ENCODE assay signal across 20 cellular contexts in the genomic region with DNA sequence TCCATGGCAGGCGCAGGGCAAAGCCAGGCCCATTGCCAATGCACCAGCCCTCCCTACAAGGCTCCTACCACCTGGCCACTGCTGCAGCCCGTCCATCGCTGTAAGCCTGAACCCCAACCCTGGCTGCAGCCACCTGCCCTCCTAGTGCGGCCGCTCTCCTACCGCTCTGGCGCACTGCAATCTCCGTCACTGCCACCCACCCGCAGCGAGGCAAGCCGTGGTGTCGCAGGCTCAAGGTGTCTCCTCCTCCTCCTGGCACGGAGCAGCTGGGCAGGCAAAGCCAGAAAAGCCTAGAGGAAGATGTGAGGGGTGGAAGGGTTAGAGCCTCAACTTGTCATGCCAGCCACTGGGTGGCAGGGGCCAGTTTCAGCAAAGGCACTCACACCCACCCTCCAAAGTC. TPM values are rescaled to one million over a fixed set of nuclear protein-coding genes. Genes with fewer than 3 reads are reported as not detected.
DNase-seq lines count a peak whose midpoint lies in the region; ATAC-seq, FAIRE-seq and TF ChIP-seq lines count a peak whose summit lies in the region.
"Not testable (repeated sequence)": the region's sequence is repeated elsewhere in the genome, so short reads cannot be mapped to it uniquely, and the experiment has no call there.
"Had no signal": no experiment of that assay in that cellular context is flagged by ENCODE, and none has a peak within 500 bp of the region (broad histone marks: within the 10 kb centered on the region; RNA-seq: fewer than 3 reads in every experiment).

No MANE protein-coding gene starts in this region.

- not testable (repeated sequence) for TF ChIP-seq POLR2A in K562 (conservative IDR thresholded peaks at IDR 0.05)

- H3K4me2 ChIP-seq in Loucy (ENCODE audit: low read depth, low read length, poor library complexity, severe bottlenecking), result peak overlapping the region; percentile 24
- H3K4me2 ChIP-seq in K562 (ENCODE audit: insufficient read depth, low read length), result not testable (repeated sequence)

- H3K36me3 Mint-ChIP-seq in activated naive CD4-positive, alpha-beta T cell treated with anti-CD3 and anti-CD28 coated beads for 36 hours (ENCODE audit: low read depth), result not testable (repeated sequence)

- H3K27ac Mint-ChIP-seq in activated naive CD4-positive, alpha-beta T cell treated with anti-CD3 and anti-CD28 coated beads for 36 hours, result peak overlapping the region; percentile 65

- not testable (repeated sequence) for H3K27me3 ChIP-seq in Loucy (ENCODE audit: insufficient read depth, low read length, poor library complexity, severe bottlenecking); K562 (ENCODE audit: control insufficient read depth in 2 of 2, insufficient read depth in 2 of 2, low read length in 2 of 2); upper lobe of right lung

- H3F3A ChIP-seq in Loucy (ENCODE audit: low read depth), result not testable (repeated sequence)

- not testable (repeated sequence) for H3K36me3 ChIP-seq in Loucy (ENCODE audit: insufficient read depth, low read length); K562 (ENCODE audit: control insufficient read depth, insufficient read depth, low read length); upper lobe of right lung

- peaks cover 49% of the 10 kb centered on the region for H3K79me2 ChIP-seq in Loucy (ENCODE audit: insufficient read depth, low read length)
- H3K79me2 ChIP-seq in K562 (ENCODE audit: control insufficient read depth, insufficient read depth, low read length), result peaks cover 19% of the 10 kb centered on the region

- in situ Hi-C loops in K562 (cut with MboI), result not testable (repeated sequence)

- WGBS in K562 (ENCODE audit: insufficient coverage, low coverage, missing lambda C conversion rate), result 92% methylated on average over 12 of the region's 13 CpGs

- H2AFZ ChIP-seq in Loucy (ENCODE audit: low read length); K562 (ENCODE audit: low read depth, low read length): not testable (repeated sequence)

- H3K27me3 Mint-ChIP-seq in activated naive CD4-positive, alpha-beta T cell treated with anti-CD3 and anti-CD28 coated beads for 36 hours (ENCODE audit: low read depth), result not testable (repeated sequence)

- H3K9me1 ChIP-seq in K562 (ENCODE audit: control insufficient read depth, insufficient read depth, low read length), result not testable (repeated sequence)

- not testable (repeated sequence) for FAIRE-seq in K562 (lab: Jason Lieb, UNC)

- BruUV-seq in K562 (replicated peaks; lab: Mats Ljungman, UMichigan), result not testable (repeated sequence)

- H3K4me3 ChIP-seq in Loucy (ENCODE audit: low read length, poor library complexity, severe bottlenecking); K562; upper lobe of right lung: not testable (repeated sequence)

- DNase-seq in GM10248 (ENCODE audit: extremely low spot score) (peak; percentile 0), K562 (ENCODE audit: extremely low read depth in 1 of 4, low spot score in 3 of 4) (peak in 1 of 4 experiments; percentile 0), upper lobe of right lung (peak; percentile 54)
- not testable (repeated sequence) for DNase-seq in activated naive CD4-positive, alpha-beta T cell treated with anti-CD3 and anti-CD28 coated beads for 36 hours

- not testable (repeated sequence) for H3K9me3 ChIP-seq in Loucy (ENCODE audit: insufficient read depth, low read depth, low read length); K562 (replicated peaks; ENCODE audit: control insufficient read depth, insufficient read depth, low read depth, low read length); upper lobe of right lung

- peaks cover 10% of the 10 kb centered on the region for H3K4me1 Mint-ChIP-seq in activated naive CD4-positive, alpha-beta T cell treated with anti-CD3 and anti-CD28 coated beads for 36 hours (ENCODE audit: low read depth)

- POLR2A ChIA-PET in GM10248 (lab: Yijun Ruan, JAX); K562 (lab: Yijun Ruan, JAX): not testable (repeated sequence)

- not testable (repeated sequence) for H3K9ac ChIP-seq in Loucy (ENCODE audit: low read depth, low read length, poor library complexity, severe bottlenecking); K562 (ENCODE audit: insufficient read depth in 1 of 2, low read depth in 2 of 2, low read length in 2 of 2)

- CTCF ChIA-PET in GM10248 (lab: Yijun Ruan, JAX); activated naive CD4-positive, alpha-beta T cell treated with anti-CD3 and anti-CD28 coated beads for 36 hours (lab: Charles Lee); K562 (lab: Yijun Ruan, JAX; ENCODE audit: low intra/inter-chr PET ratio): not testable (repeated sequence)

- not testable (repeated sequence) for H3K4me1 ChIP-seq in Loucy (ENCODE audit: insufficient read depth, low read length, poor library complexity, severe bottlenecking); upper lobe of right lung
- peaks cover 0 to 25% of the 10 kb centered on the region in 2 experiments; a peak in 4 of 5 replicates for H3K4me1 ChIP-seq in K562 (replicated peaks in 1 of 2; ENCODE audit: control insufficient read depth in 2 of 2, insufficient read depth in 2 of 2, low read length in 2 of 2)

- not testable (repeated sequence) for TF ChIP-seq CTCF in GM10248 (IDR thresholded peaks at IDR 0.05; ENCODE audit: control extremely low read depth, extremely low read depth, low read depth, missing control alignments); Loucy (conservative IDR thresholded peaks at IDR 0.05; ENCODE audit: low read length); K562 (IDR thresholded peaks at IDR 0.05 in 2 of 3, conservative IDR thresholded peaks at IDR 0.05 in 1 of 3; ENCODE audit: insufficient read depth in 2 of 3, low read depth in 1 of 3, low read length in 3 of 3); upper lobe of right lung (IDR thresholded peaks at IDR 0.05)

- not testable (repeated sequence) for H3K27ac ChIP-seq in K562 (ENCODE audit: extremely low read depth, low read depth, low read length); upper lobe of right lung

- ATAC-seq in K562, upper lobe of right lung: not testable (repeated sequence)

- H3K9me3 Mint-ChIP-seq in activated naive CD4-positive, alpha-beta T cell treated with anti-CD3 and anti-CD28 coated beads for 36 hours, result not testable (repeated sequence)

- not testable (repeated sequence) for TF ChIP-seq RAD21 in K562 (CRISPR knock-in tag; conservative IDR thresholded peaks at IDR 0.05 in 1 of 2, IDR thresholded peaks at IDR 0.05 in 1 of 2)

- intact Hi-C loops in activated naive CD4-positive, alpha-beta T cell treated with anti-CD3 and anti-CD28 coated beads for 36 hours (cut with micrococcal nuclease); K562 (cut with micrococcal nuclease); upper lobe of right lung (cut with DNase I): not testable (repeated sequence)

- not testable (repeated sequence) for H3K9me2 ChIP-seq in Loucy (replicated peaks; ENCODE audit: low read depth, low read length)

- not testable (repeated sequence) for TF ChIP-seq EP300 in K562 (IDR thresholded peaks at IDR 0.05; ENCODE audit: low read length)

- not testable (repeated sequence) for H3K4me3 Mint-ChIP-seq in activated naive CD4-positive, alpha-beta T cell treated with anti-CD3 and anti-CD28 coated beads for 36 hours

- peaks cover 10% of the 10 kb centered on the region for H4K20me1 ChIP-seq in Loucy (ENCODE audit: insufficient read depth, low read length, poor library complexity, severe bottlenecking)
- not testable (repeated sequence) for H4K20me1 ChIP-seq in K562 (replicated peaks; ENCODE audit: control insufficient read depth, insufficient read depth, low read length)

TF ChIP-seq in K562, 482 proteins besides CTCF, POLR2A, EP300 and RAD21:
- TF ChIP-seq, protein P1, sequence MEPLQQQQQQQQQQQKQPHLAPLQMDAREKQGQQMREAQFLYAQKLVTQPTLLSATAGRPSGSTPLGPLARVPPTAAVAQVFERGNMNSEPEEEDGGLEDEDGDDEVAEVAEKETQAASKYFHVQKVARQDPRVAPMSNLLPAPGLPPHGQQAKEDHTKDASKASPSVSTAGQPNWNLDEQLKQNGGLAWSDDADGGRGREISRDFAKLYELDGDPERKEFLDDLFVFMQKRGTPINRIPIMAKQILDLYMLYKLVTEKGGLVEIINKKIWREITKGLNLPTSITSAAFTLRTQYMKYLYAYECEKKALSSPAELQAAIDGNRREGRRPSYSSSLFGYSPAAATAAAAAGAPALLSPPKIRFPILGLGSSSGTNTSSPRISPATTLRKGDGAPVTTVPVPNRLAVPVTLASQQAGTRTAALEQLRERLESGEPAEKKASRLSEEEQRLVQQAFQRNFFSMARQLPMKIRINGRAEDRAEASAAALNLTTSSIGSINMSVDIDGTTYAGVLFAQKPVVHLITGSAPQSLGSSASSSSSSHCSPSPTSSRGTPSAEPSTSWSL (CRISPR knock-in tag; IDR thresholded peaks at IDR 0.05; ENCODE audit: borderline replicate concordance), result 0 out of 2 replicates have a peak, but pooled peaks have one; percentile 17

RNA-seq across cellular contexts. Expression of a gene that starts 50.1 kb away (rescaled TPM):
- total RNA-seq in activated naive CD4-positive, alpha-beta T cell treated with anti-CD3 and anti-CD28 coated beads for 36 hours, result not detected
- not detected in 2 replicates for total RNA-seq in K562 (2011; cell fraction: chromatin; rRNA removed; ENCODE audit: low replicate concordance)
- total RNA-seq in K562 (2011; cell fraction: nucleolus; rRNA removed), result not detected in 2 replicates
- not detected in 2 replicates for total RNA-seq in K562 (2011; cell fraction: nucleoplasm; rRNA removed)
- total RNA-seq in K562 (2014; rRNA removed), result not detected in 2 replicates
- total RNA-seq in K562 (2014; rRNA removed; fragmentation: Illumina TruSeq; extraction: Trizol), result not detected in 2 replicates
- total RNA-seq in K562 (2015; rRNA removed; fragmentation: Illumina TruSeq; extraction: Trizol), result not detected in 2 replicates
- total RNA-seq in K562 (2021), result not detected in 2 replicates
- polyA plus RNA-seq in K562 (2011; rRNA removed), result not detected in 2 replicates
- not detected in 2 replicates for polyA plus RNA-seq in K562 (2011; cell fraction: cytosol; rRNA removed)
- polyA plus RNA-seq in K562 (2011; cell fraction: nucleus; rRNA removed), result not detected in 2 replicates
- polyA plus RNA-seq in K562 (2012), result not detected in 2 replicates
- polyA plus RNA-seq in K562 (2014; fragmentation: Illumina TruSeq; extraction: Trizol), result not detected in 2 replicates
- not detected for polyA plus RNA-seq in K562 (2014; fragmentation: Nextera tagmentation; extraction: Ambion mirVana)
- polyA plus RNA-seq in K562 (2014; rRNA removed), result not detected in 2 replicates
- not detected in 2 replicates for polyA minus RNA-seq in K562 (2011; rRNA and poly(A)+ RNA removed)
- not detected in 2 replicates for polyA minus RNA-seq in K562 (2011; cell fraction: cytosol; rRNA and poly(A)+ RNA removed)
- polyA minus RNA-seq in K562 (2011; cell fraction: nucleus; rRNA and poly(A)+ RNA removed), result not detected in 2 replicates
- total RNA-seq in upper lobe of right lung, result not detected
- total RNA-seq: A172; A673; B cell; Caco-2; Calu3; CD4-positive, alpha-beta memory T cell; CD4-positive, alpha-beta T cell; CD4-positive, CD25-positive, alpha-beta regulatory T cell; CD8-positive, alpha-beta memory T cell; CD8-positive, alpha-beta T cell; Daoy had no signal
- polyA plus RNA-seq: A549; AG04450; BJ; CD14-positive monocyte; CD4-positive, alpha-beta memory T cell; CD4-positive, CD25-positive, alpha-beta regulatory T cell; CD8-positive, alpha-beta memory T cell had no signal
